8 cellular contexts compared by ENCODE assay signal in genomic region chr2:227033471-227034148, GRCh38.
A peak's percentile ranks its signal among the peaks of the same experiment; 100 is the strongest.
DNase-seq lines count a peak whose midpoint lies in the region; ATAC-seq and TF ChIP-seq lines count a peak whose summit lies in the region.

No MANE protein-coding gene starts in this region.

- no peaks in the 10 kb centered on the region for H3K4me1 ChIP-seq in GM23248 (ENCODE audit: insufficient read depth)
- H3K4me1 ChIP-seq in upper lobe of right lung: no peaks in the 10 kb centered on the region

- ATAC-seq in upper lobe of right lung: peak; percentile 71

- DNase-seq in activated effector memory CD4-positive, alpha-beta T cell treated with anti-CD3 and anti-CD28 coated beads, Interleukin-2, amount 50 U/mL, for 16 hours: peak; percentile 68
- no peak for DNase-seq in activated effector memory CD4-positive, alpha-beta T cell treated with Interleukin-2 at 50 U/mL for 16 hours
- peak; percentile 72 for DNase-seq in GM23248
- peak; percentile 51 for DNase-seq in NAMALWA (ENCODE audit: low spot score)
- peak; percentile 78 for DNase-seq in amniotic epithelial cell (ENCODE audit: low read depth)
- peak; percentile 45 for DNase-seq in kidney tubule cell (ENCODE audit: low spot score)
- no peak for DNase-seq in upper lobe of right lung
- no peak for DNase-seq in lower leg skin (ENCODE audit: low spot score in 2 of 2)

- no peaks in the 10 kb centered on the region for H4K20me1 ChIP-seq in GM23248 (ENCODE audit: insufficient read depth)

- H3K27me3 ChIP-seq in GM23248 (replicated peaks; ENCODE audit: insufficient read depth) (no peaks in the 10 kb centered on the region), upper lobe of right lung (no peaks in the 10 kb centered on the region)

- intact Hi-C loops in upper lobe of right lung (cut with DNase I) (no loop called here), lower leg skin (cut with DNase I; ENCODE audit: low total_unique reads) (no loop called here)

- H3K9ac ChIP-seq in GM23248: no peak overlapping the region

- no peaks in the 10 kb centered on the region for H3K9me2 ChIP-seq in GM23248 (ENCODE audit: insufficient read depth)

- no peaks in the 10 kb centered on the region for H3F3A ChIP-seq in GM23248 (ENCODE audit: insufficient read depth)

- TF ChIP-seq CTCF in upper lobe of right lung (IDR thresholded peaks at IDR 0.05) (peak; percentile 47), lower leg skin (IDR thresholded peaks at IDR 0.05) (no peak)

- H3K9me3 ChIP-seq in GM23248 (ENCODE audit: low read depth): no peaks in the 10 kb centered on the region
- no peaks in the 10 kb centered on the region for H3K9me3 ChIP-seq in upper lobe of right lung

- no peaks in the 10 kb centered on the region for H3K79me2 ChIP-seq in GM23248 (ENCODE audit: insufficient read depth)

- no peaks in the 10 kb centered on the region for H3K36me3 ChIP-seq in GM23248 (ENCODE audit: low read depth)
- no peaks in the 10 kb centered on the region for H3K36me3 ChIP-seq in upper lobe of right lung

- H3K27ac ChIP-seq in GM23248: no peak overlapping the region
- H3K27ac ChIP-seq in upper lobe of right lung: no peak overlapping the region

- TF ChIP-seq POLR2A in lower leg skin (IDR thresholded peaks at IDR 0.05): no peak

- H2AFZ ChIP-seq in GM23248: peak overlapping the region; percentile 69

- 44 to 48% methylated on average over 16 of the region's 16 CpGs for WGBS in GM23248 (ENCODE audit: low coverage in 1 of 2, low lambda C conversion rate in 2 of 2, missing lambda C conversion rate in 2 of 2), 2 experiments
- 65% methylated on average over 16 of the region's 16 CpGs for WGBS in lower leg skin, 2 donors

- no peak overlapping the region for H3K4me3 ChIP-seq in GM23248
- H3K4me3 ChIP-seq in upper lobe of right lung: no peak overlapping the region
- H3K4me3 ChIP-seq in lower leg skin (ENCODE audit: low read depth, poor library complexity, severe bottlenecking): no peak overlapping the region

- in situ Hi-C loops in GM23248 (cut with MboI): no loop called here

- no peak overlapping the region for H3K4me2 ChIP-seq in GM23248 (ENCODE audit: unreplicated experiment)

Comparison
In these comparisons a context has a peak if more than half of its experiments do, and no peak if none do; other contexts are left out.
1. DNase-seq: peak in activated effector memory CD4-positive, alpha-beta T cell treated with anti-CD3 and anti-CD28 coated beads, Interleukin-2, amount 50 U/mL, for 16 hours (single experiment), GM23248 (single experiment), NAMALWA (single experiment), amniotic epithelial cell (single experiment) and kidney tubule cell (single experiment); none in activated effector memory CD4-positive, alpha-beta T cell treated with Interleukin-2 at 50 U/mL for 16 hours (single experiment), upper lobe of right lung (single experiment) and lower leg skin (0 of 2).